Comparison of ENCODE assay signal across 9 cellular contexts in the genomic region with DNA sequence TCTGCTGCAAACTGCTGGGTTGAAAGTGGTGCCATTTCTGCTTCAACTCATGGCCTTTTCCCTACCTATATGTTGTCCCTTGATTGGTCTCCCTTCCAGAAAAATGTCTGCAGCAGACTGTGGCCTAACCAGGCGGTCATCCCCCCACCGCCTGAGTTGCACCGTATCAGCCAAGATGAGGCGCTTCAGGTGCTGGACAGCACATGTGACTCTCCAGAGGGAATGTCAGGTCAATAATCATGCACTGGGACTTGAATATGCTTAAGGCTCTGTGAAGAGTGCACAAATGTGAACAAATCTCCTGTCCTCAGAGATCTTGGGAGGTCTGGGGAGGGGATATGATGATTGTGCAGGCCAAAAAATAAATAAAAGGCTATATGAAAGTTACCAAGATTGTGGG. TPM values are rescaled to one million over a fixed set of nuclear protein-coding genes. Genes with fewer than 3 reads are reported as not detected.
"Had no signal": no experiment of that assay in that cellular context is flagged by ENCODE, and none has a peak within 500 bp of the region (broad histone marks: within the 10 kb centered on the region; RNA-seq: fewer than 3 reads in every experiment).

No MANE protein-coding gene starts in this region.

- H2AFZ ChIP-seq: GM23248 had no signal

- H3K9me3 Mint-ChIP-seq: HFFc6 had no signal

- H3K27ac ChIP-seq: GM23248, HL-60 had no signal

- H3K36me3 ChIP-seq: HAP-1 had no signal

- H3K4me3 Mint-ChIP-seq: HFFc6 had no signal

- H3K9me3 ChIP-seq: HAP-1 had no signal

- H3K27ac Mint-ChIP-seq: HFFc6 had no signal

- H3K9ac ChIP-seq: GM23248 had no signal

- H3K4me3 ChIP-seq: GM23248, HAP-1 had no signal

- DNase-seq: GM23248, GOT3, H7, HFFc6 had no signal

RNA-seq across cellular contexts. Expression of a gene that starts 32.2 kb away (rescaled TPM):
- total RNA-seq: GM23248, H4, H7, HepG2, HFFc6, HT1080 had no signal
- polyA plus RNA-seq: GM23248, HepG2 had no signal
